ENCODE assay signal across 8 cellular contexts in the genomic region with DNA sequence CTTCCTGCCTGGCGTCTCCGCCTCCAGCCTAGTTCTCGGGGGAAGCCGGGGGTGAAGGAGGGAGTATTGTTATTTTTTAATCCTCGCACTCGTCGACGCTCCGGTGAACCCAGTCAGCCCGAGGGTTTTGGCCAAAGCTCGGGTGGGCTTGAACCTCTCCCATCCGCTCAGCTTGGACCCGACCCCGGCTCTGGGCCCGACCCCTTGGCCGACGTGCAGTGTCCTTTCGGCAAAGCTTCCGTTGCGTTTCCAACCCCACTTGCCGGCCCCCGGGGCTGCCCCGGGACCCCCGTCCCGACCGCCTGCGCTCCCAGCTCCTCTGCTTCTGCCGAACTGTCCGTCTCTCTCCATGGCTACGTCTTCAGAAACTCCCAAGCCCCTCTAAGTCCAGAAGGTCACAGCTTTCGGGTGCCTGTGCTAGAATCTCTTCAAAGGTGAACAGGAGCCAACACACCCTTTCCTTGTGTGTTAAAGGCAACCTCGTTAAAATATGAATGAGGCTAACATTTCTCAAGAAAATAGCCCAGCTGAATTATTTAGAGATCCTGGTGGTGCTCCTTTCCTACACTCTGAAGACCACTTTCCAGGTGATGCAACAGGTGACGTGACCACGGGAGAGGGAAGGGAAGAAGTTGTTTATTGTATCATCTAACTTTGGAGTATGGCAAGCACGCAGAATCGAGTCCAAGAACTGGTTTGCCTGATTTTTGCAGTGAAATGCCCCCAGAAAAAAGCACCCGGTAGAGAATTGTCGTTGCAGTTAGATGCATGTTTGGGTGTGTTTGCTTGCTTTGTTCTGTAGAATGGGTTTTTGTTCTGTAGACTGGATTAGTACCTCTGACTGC. TPM values are rescaled to one million over a fixed set of nuclear protein-coding genes. Genes with fewer than 3 reads are reported as not detected.
DNase-seq lines count a peak whose midpoint lies in the region; ATAC-seq and TF ChIP-seq lines count a peak whose summit lies in the region.

No MANE protein-coding gene starts in this region.

- peaks cover 19% of the 10 kb centered on the region for H3K36me3 Mint-ChIP-seq in osteocyte (ENCODE audit: unreplicated experiment)

- H3K4me1 Mint-ChIP-seq in osteocyte (ENCODE audit: unreplicated experiment) = peaks cover 19% of the 10 kb centered on the region

- H3K9ac ChIP-seq in KMS-11 = peak overlapping the region; percentile 79

- H3K27me3 ChIP-seq in KMS-11 (ENCODE audit: insufficient read depth, low read depth) (no peaks in the 10 kb centered on the region), lower lobe of right lung (ENCODE audit: low read depth) (no peaks in the 10 kb centered on the region)

- H3K4me3 Mint-ChIP-seq in osteocyte (ENCODE audit: unreplicated experiment) = no peak overlapping the region

- H3K27ac Mint-ChIP-seq in osteocyte (ENCODE audit: unreplicated experiment) = no peak overlapping the region

- H3K27me3 Mint-ChIP-seq in osteocyte (ENCODE audit: unreplicated experiment) = no peaks in the 10 kb centered on the region

- H3K79me2 ChIP-seq in KMS-11 (ENCODE audit: insufficient read depth, low read depth) = peaks cover 53% of the 10 kb centered on the region

- peak overlapping the region; percentile 67 for H3K27ac ChIP-seq in KMS-11
- peak overlapping the region; percentile 96 for H3K27ac ChIP-seq in lower lobe of right lung

- in situ Hi-C loops in T47D (cut with HindIII; ENCODE audit: low pct_unique_long_range_greater_than_20kb, low sequenced_read_pairs) = no loop called here

- intact Hi-C loops in lower lobe of right lung (cut with DNase I) = no loop called here

- TF ChIP-seq CTCF in KMS-11 (conservative IDR thresholded peaks at IDR 0.05; ENCODE audit: low read depth, low read length) (peak; percentile 31; the same call in 1 of the 2 replicates), lower lobe of right lung (IDR thresholded peaks at IDR 0.05) (no peak), osteocyte (IDR thresholded peaks at IDR 0.05) (no peak)

- peak overlapping the region; percentile 68 for H2AFZ ChIP-seq in KMS-11 (ENCODE audit: low read depth)

- H3K36me3 ChIP-seq in KMS-11 (ENCODE audit: insufficient read depth) (peaks cover 4% of the 10 kb centered on the region; the same call in 1 of the 2 replicates), lower lobe of right lung (no peaks in the 10 kb centered on the region)

- H3K9me3 ChIP-seq in lower lobe of right lung = no peaks in the 10 kb centered on the region

- H4K20me1 ChIP-seq in KMS-11 (ENCODE audit: insufficient read depth) = no peaks in the 10 kb centered on the region

- H3K4me3 ChIP-seq in KMS-11 (IDR thresholded peaks at IDR 0.05; ENCODE audit: insufficient read depth, low read depth, low read length) = peak overlapping the region; percentile 89
- H3K4me3 ChIP-seq in lower lobe of right lung = peak overlapping the region; percentile 80

- ATAC-seq in lower lobe of right lung (peak in 1 of 2 donors; percentile 0), GM19328 (IDR thresholded peaks at IDR 0.05; ENCODE audit: unreplicated experiment) (no peak)

- DNase-seq in EL (peak; percentile 21), T47D (ENCODE audit: low read depth in 1 of 2, low spot score in 1 of 2) (peak; percentile 18 to 24), lower lobe of right lung (no peak), NCI-H446 (lab: John Stamatoyannopoulos, UW) (no peak), osteocyte (ENCODE audit: extremely low spot score, unreplicated experiment) (no peak), NCI-H774 (lab: John Stamatoyannopoulos, UW) (no peak)

- peak overlapping the region; percentile 89 for H3K4me2 ChIP-seq in KMS-11

- H3K4me1 ChIP-seq in KMS-11 (ENCODE audit: low read depth, poor library complexity, severe bottlenecking) (peaks cover 19% of the 10 kb centered on the region), lower lobe of right lung (peaks cover 56% of the 10 kb centered on the region)

- no peaks in the 10 kb centered on the region for H3K9me3 Mint-ChIP-seq in osteocyte (ENCODE audit: unreplicated experiment)

RNA-seq across cellular contexts. Expression of a gene that starts 0.7 kb away (rescaled TPM):
- 43.7 TPM for total RNA-seq in lower lobe of right lung
- total RNA-seq in osteocyte = 50.5 and 53.3 TPM in 2 replicates

Comparison
In these comparisons a context has a peak if more than half of its experiments do, and no peak if none do; other contexts are left out.
1. DNase-seq: peak in EL (single experiment) and T47D (2 of 2); none in lower lobe of right lung (single experiment), NCI-H446 (0 of 2), osteocyte (single experiment) and NCI-H774 (single experiment).